25 cellular contexts compared by ENCODE assay signal in the genomic region with DNA sequence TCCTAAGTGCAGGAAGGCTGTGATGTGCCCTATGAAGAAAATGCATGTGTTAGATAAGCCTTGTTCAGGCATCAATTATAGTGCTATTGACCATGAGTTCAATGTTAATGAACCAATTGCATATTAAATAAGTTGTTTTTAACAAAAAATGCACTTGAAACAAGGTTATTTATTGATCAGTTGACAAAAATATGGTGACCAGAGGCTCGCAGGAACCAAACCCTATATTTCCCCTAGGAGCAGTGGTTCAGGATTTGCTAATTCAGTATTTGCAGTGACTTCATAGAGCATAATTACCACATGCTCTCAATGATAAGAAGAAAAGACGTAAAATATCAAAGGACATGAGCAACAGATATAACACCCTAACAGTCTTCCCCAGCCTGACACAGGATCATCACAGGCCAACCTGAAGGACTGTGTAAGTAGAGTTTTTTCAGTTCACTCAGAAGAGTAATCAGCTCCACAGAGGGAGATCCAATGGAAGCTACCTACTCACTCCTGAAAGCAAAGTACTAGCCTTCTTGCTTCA.
A peak's percentile ranks its signal among the peaks of the same experiment; 100 is the strongest.
DNase-seq lines count a peak whose midpoint lies in the region; ATAC-seq and TF ChIP-seq lines count a peak whose summit lies in the region.
"Had no signal": no experiment of that assay in that cellular context is flagged by ENCODE, and none has a peak within 500 bp of the region (broad histone marks: within the 10 kb centered on the region; RNA-seq: fewer than 3 reads in every experiment).

No MANE protein-coding gene starts in this region.

- H2BK12ac ChIP-seq in mesenchymal stem cell (ENCODE audit: low read length in 2 of 2): no peak overlapping the region
- no peak overlapping the region for H2BK12ac ChIP-seq in trophoblast cell (ENCODE audit: low read length)

- H3K27me3 ChIP-seq in ACC112 (ENCODE audit: insufficient read depth, low read length) (no peaks in the 10 kb centered on the region), mesenchymal stem cell (ENCODE audit: control insufficient read depth in 1 of 2, insufficient read depth in 1 of 2, low read length in 2 of 2) (no peaks in the 10 kb centered on the region), trophoblast cell (ENCODE audit: insufficient read depth, low read length) (no peaks in the 10 kb centered on the region), tibial artery (no peaks in the 10 kb centered on the region)
- H3K27me3 ChIP-seq: MG63 had no signal

- H3K23ac ChIP-seq in mesenchymal stem cell (ENCODE audit: low read length in 2 of 2): no peak overlapping the region
- no peak overlapping the region for H3K23ac ChIP-seq in trophoblast cell (ENCODE audit: low read length)

- POLR2A ChIA-PET in HEK293 (lab: Yijun Ruan, JAX): no interaction called here

- H4K8ac ChIP-seq in mesenchymal stem cell (ENCODE audit: low read length) (no peak overlapping the region), trophoblast cell (ENCODE audit: low read depth, low read length) (no peak overlapping the region)

- no peaks in the 10 kb centered on the region for H3K79me2 ChIP-seq in ACC112 (ENCODE audit: control insufficient read depth, insufficient read depth, low read length, unreplicated experiment)
- peaks cover 2% of the 10 kb centered on the region for H3K79me2 ChIP-seq in trophoblast cell (ENCODE audit: control insufficient read depth, insufficient read depth, low read length, poor library complexity)

- H3K18ac ChIP-seq in mesenchymal stem cell (ENCODE audit: low read depth in 1 of 2, low read length in 2 of 2): peak overlapping the region in 1 of 2 experiments; percentile 55
- no peak overlapping the region for H3K18ac ChIP-seq in trophoblast cell (ENCODE audit: low read length)

- H3K36me3 ChIP-seq in ACC112 (ENCODE audit: insufficient read depth, low read length) (no peaks in the 10 kb centered on the region), HEK293 (ENCODE audit: control insufficient read depth in 2 of 2, insufficient read depth in 1 of 2, low read length in 2 of 2) (no peaks in the 10 kb centered on the region), mesenchymal stem cell (ENCODE audit: control insufficient read depth in 1 of 2, insufficient read depth in 2 of 2, low read depth in 1 of 2, low read length in 2 of 2) (peaks cover 0 to 2% of the 10 kb centered on the region in 2 experiments), trophoblast cell (ENCODE audit: control insufficient read depth in 1 of 2, insufficient read depth in 2 of 2, low read length in 2 of 2) (no peaks in the 10 kb centered on the region), tibial artery (no peaks in the 10 kb centered on the region)
- H3K36me3 ChIP-seq: SJSA1 had no signal

- 0 out of 2 replicates have a peak overlapping the region, but pooled peaks have one; percentile 5 for H3K4me3 ChIP-seq in ACC112 (ENCODE audit: low read depth, low read length)
- no peak overlapping the region for H3K4me3 ChIP-seq in HEK293 (ENCODE audit: low read depth, low read length)
- H3K4me3 ChIP-seq in mesenchymal stem cell (ENCODE audit: insufficient read depth in 1 of 2, low read depth in 1 of 2, low read length in 2 of 2): no peak overlapping the region
- no peak overlapping the region for H3K4me3 ChIP-seq in trophoblast cell (ENCODE audit: low read depth, low read length)
- no peak overlapping the region for H3K4me3 ChIP-seq in tibial artery
- H3K4me3 ChIP-seq: A549, MG63, SJSA1 had no signal

- H2AK5ac ChIP-seq in mesenchymal stem cell (ENCODE audit: low read length, severe bottlenecking): peak overlapping the region; percentile 83
- no peak overlapping the region for H2AK5ac ChIP-seq in trophoblast cell (ENCODE audit: low read length)

- H3K9ac ChIP-seq in mesenchymal stem cell (ENCODE audit: low read length) (no peak overlapping the region), trophoblast cell (ENCODE audit: low read length) (no peak overlapping the region)

- ATAC-seq in GM18907 (IDR thresholded peaks at IDR 0.05; ENCODE audit: unreplicated experiment): no peak
- ATAC-seq in HG02571 (IDR thresholded peaks at IDR 0.05; ENCODE audit: unreplicated experiment): no peak
- ATAC-seq: A549, Right ventricle myocardium inferior had no signal

- H3K4ac ChIP-seq in mesenchymal stem cell (ENCODE audit: low read depth in 1 of 2, low read length in 2 of 2) (peak overlapping the region in 1 of 2 experiments; percentile 24), trophoblast cell (ENCODE audit: low read depth, low read length) (peak overlapping the region; percentile 77)

- peaks cover 29% of the 10 kb centered on the region for H3K79me1 ChIP-seq in mesenchymal stem cell (replicated peaks; ENCODE audit: low read length, poor library complexity, severe bottlenecking)
- H3K79me1 ChIP-seq in trophoblast cell (ENCODE audit: low read length): peaks cover 11% of the 10 kb centered on the region

- peak overlapping the region in 1 of 2 experiments; percentile 74 for H3K14ac ChIP-seq in mesenchymal stem cell (ENCODE audit: low read length in 2 of 2)
- H3K14ac ChIP-seq in trophoblast cell (ENCODE audit: low read length): no peak overlapping the region

- H3K27ac ChIP-seq in ACC112 (ENCODE audit: low read depth, low read length): no peak overlapping the region
- peak overlapping the region; percentile 70 for H3K27ac ChIP-seq in HEK293 (ENCODE audit: extremely low read depth, low read depth, low read length)
- H3K27ac ChIP-seq in mesenchymal stem cell (ENCODE audit: low read length, poor library complexity, severe bottlenecking): no peak overlapping the region
- peak overlapping the region; percentile 76 for H3K27ac ChIP-seq in trophoblast cell (ENCODE audit: low read depth, low read length)
- no peak overlapping the region for H3K27ac ChIP-seq in tibial artery
- H3K27ac ChIP-seq: A549, SJSA1 had no signal

- H4K12ac ChIP-seq in trophoblast cell (ENCODE audit: low read depth, low read length): no peak overlapping the region

- TF ChIP-seq CTCF in HEK293 (tag by site-specific recombination; IDR thresholded peaks at IDR 0.05): no peak
- no peak for TF ChIP-seq CTCF in tibial artery (IDR thresholded peaks at IDR 0.05)

- H4K91ac ChIP-seq in mesenchymal stem cell (ENCODE audit: low read length) (no peak overlapping the region), trophoblast cell (ENCODE audit: low read depth, low read length) (peak overlapping the region; percentile 57)

- DNase-seq in mesenchymal stem cell (no peak), trophoblast cell (no peak), RPMI8226 (no peak), tibial artery (no peak)
- DNase-seq: C1 segment of cervical spinal cord; CD4-positive, alpha-beta memory T cell; COR-L47; DMS53; H7; IMR-90; KG1; NCI-H1105 treated with DMSO at 0.1 percent for 48 hours; NCI-H146; NCI-H1930; NCI-H2107; NCI-H524; NCI-H748 treated with DMSO at 0.1 percent for 48 hours had no signal

- H3K4me1 ChIP-seq in ACC112 (ENCODE audit: control insufficient read depth, insufficient read depth, low read length, unreplicated experiment) (peaks cover 27% of the 10 kb centered on the region), HEK293 (ENCODE audit: control insufficient read depth, insufficient read depth, low read length) (peaks cover 30% of the 10 kb centered on the region), mesenchymal stem cell (ENCODE audit: control insufficient read depth, insufficient read depth, low read depth, low read length) (peaks cover 12% of the 10 kb centered on the region), trophoblast cell (ENCODE audit: control insufficient read depth in 1 of 2, insufficient read depth in 2 of 2, low read length in 2 of 2) (peaks cover 18 to 42% of the 10 kb centered on the region in 2 experiments), tibial artery (no peaks in the 10 kb centered on the region)
- H3K4me1 ChIP-seq: A549 had no signal

- CTCF ChIA-PET in HEK293 (lab: Yijun Ruan, JAX): interaction anchor here (0.6 kb wide), 1 partner anchor 60 kb away, joined by 3 read pairs; no protein-coding TSS in a partner anchor

- 94% methylated on average over 2 of the region's 2 CpGs for WGBS in mesenchymal stem cell
- no CpG with 5 or more reads among the region's 2 CpGs for WGBS in trophoblast cell (ENCODE audit: extremely low coverage, insufficient coverage, insufficient read length)

- intact Hi-C loops in tibial artery (cut with DNase I; ENCODE audit: low total_unique reads): no loop called here

- H2BK5ac ChIP-seq in mesenchymal stem cell (ENCODE audit: low read depth, low read length, poor library complexity, severe bottlenecking) (no peak overlapping the region), trophoblast cell (ENCODE audit: low read depth, low read length, poor library complexity) (peak overlapping the region; percentile 46)

- H2AFZ ChIP-seq in ACC112 (ENCODE audit: low read length, unreplicated experiment) (peak overlapping the region; percentile 39), mesenchymal stem cell (ENCODE audit: low read depth, low read length) (no peak overlapping the region), trophoblast cell (ENCODE audit: insufficient read depth, low read length, poor library complexity) (no peak overlapping the region)

- H3K9me3 ChIP-seq in HEK293 (ENCODE audit: control insufficient read depth, insufficient read depth, low read depth, low read length): no peaks in the 10 kb centered on the region
- H3K9me3 ChIP-seq in mesenchymal stem cell (ENCODE audit: control insufficient read depth, low read length): peaks cover 7% of the 10 kb centered on the region
- H3K9me3 ChIP-seq in trophoblast cell (ENCODE audit: insufficient read depth, low read depth, low read length): no peaks in the 10 kb centered on the region
- no peaks in the 10 kb centered on the region for H3K9me3 ChIP-seq in tibial artery
- H3K9me3 ChIP-seq: A549, MG63, SJSA1 had no signal

- H2BK120ac ChIP-seq in mesenchymal stem cell (ENCODE audit: low read depth, low read length) (no peak overlapping the region), trophoblast cell (ENCODE audit: insufficient read depth, low read length, poor library complexity) (no peak overlapping the region)

- no peak overlapping the region for H2BK15ac ChIP-seq in mesenchymal stem cell (ENCODE audit: low read depth, poor library complexity, severe bottlenecking)

- H3K4me2 ChIP-seq in mesenchymal stem cell (ENCODE audit: low read length, poor library complexity, severe bottlenecking): no peak overlapping the region
- H3K4me2 ChIP-seq in trophoblast cell (ENCODE audit: low read length): no peak overlapping the region
- H3K4me2 ChIP-seq: A549 had no signal

TF ChIP-seq in HEK293, 187 proteins besides CTCF, POLR2A, EP300 and RAD21 (continues in another document):
- peak; percentile 99 for TF ChIP-seq SETDB1 (IDR thresholded peaks at IDR 0.05; ENCODE audit: insufficient read length, low read length)

Comparison
In these comparisons a context has a peak if more than half of its experiments do, and no peak if none do; other contexts are left out.
1. H3K27ac ChIP-seq: peak in HEK293 (single experiment) and trophoblast cell (single experiment); none in ACC112 (single experiment), mesenchymal stem cell (single experiment) and tibial artery (0 of 2).